ENCODE assay signal across 8 cellular contexts in the genomic region with DNA sequence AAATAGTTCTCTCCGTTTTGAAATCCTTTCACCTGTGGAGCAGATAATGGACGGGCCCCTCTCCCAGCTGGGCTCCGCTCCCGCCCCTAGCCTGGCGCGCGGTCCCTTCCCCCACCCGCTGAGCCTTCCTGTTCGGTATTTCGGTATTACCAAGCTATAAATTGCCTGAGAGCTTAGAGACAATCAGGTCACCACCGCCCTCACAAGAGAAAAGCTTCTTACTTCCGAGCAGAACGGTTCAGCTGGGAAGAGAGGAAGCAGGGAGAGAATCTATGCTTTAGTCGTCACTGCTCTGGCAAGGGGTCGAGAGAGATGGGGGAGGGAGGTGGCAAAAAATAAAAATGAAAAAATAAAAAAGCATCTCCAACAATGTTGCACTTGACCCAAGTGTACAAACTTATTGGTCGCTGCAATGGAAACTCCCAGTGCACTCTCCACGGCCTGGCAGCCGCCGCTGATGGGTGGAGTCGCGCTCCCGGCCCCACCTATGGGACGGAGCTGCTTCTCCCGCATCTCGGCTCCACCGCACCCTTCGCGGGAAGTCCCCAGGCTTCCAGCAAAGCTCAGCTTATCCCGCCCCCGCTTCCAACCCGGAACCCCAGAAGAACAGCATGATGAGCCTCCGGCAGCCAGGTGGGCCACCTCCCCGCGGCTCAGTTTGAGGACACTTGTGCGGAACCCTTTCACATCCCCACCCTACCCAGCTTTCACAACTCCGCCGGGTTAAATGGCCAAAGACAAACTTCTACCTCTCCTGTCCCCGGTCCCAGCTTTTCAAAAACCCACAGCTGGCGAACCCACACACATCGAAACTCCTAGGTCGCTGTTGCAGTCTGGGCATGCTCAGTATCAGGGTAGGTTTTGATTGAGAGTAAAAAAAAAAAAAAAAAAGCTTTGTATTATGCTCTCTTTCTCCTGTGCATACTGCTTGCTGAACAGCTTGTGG. TPM values are rescaled to one million over a fixed set of nuclear protein-coding genes. Genes with fewer than 3 reads are reported as not detected.
DNase-seq lines count a peak whose midpoint lies in the region; ATAC-seq, FAIRE-seq and TF ChIP-seq lines count a peak whose summit lies in the region.

No MANE protein-coding gene starts in this region.

- CTCF ChIA-PET in activated CD4-positive, alpha-beta T cell treated with anti-CD3 and anti-CD28 coated beads for 36 hours (lab: Charles Lee): interaction anchor here (0.6 to 0.9 kb wide), 2 partner anchors 14 to 671 kb away, joined by 3 read pairs; no protein-coding TSS in a partner anchor

- no peak for TF ChIP-seq CTCF in bronchial epithelial cell (IDR thresholded peaks at IDR 0.05; ENCODE audit: insufficient read depth, low read length, severe bottlenecking)

- POLR2A ChIA-PET in activated CD4-positive, alpha-beta T cell treated with anti-CD3 and anti-CD28 coated beads for 36 hours (lab: Charles Lee): no interaction called here

- H3K27ac ChIP-seq in temporal lobe (ENCODE audit: low read depth, low read length): peak overlapping the region; percentile 17

- no peaks in the 10 kb centered on the region for H3K36me3 ChIP-seq in bronchial epithelial cell (ENCODE audit: control insufficient read depth, insufficient read depth, low read length)

- peaks cover 16% of the 10 kb centered on the region for H3K27me3 Mint-ChIP-seq in activated CD4-positive, alpha-beta T cell treated with anti-CD3 and anti-CD28 coated beads for 36 hours

- peak; percentile 8 for DNase-seq in activated CD4-positive, alpha-beta T cell treated with anti-CD3 and anti-CD28 coated beads for 36 hours
- no peak for DNase-seq in activated CD4-positive, alpha-beta T cell treated with anti-CD3 and anti-CD28 coated beads, Interleukin-2, amount 50 U/mL, for 4 hours
- DNase-seq in NCI-H2227 treated with DMSO at 0.1 percent for 48 hours (lab: John Stamatoyannopoulos, UW): peak; percentile 82
- DNase-seq in bronchial epithelial cell (ENCODE audit: low read depth): peak; percentile 40
- peak; percentile 58 for DNase-seq in kidney tubule cell (ENCODE audit: low spot score)

- no peak overlapping the region for H3K27ac Mint-ChIP-seq in activated CD4-positive, alpha-beta T cell treated with anti-CD3 and anti-CD28 coated beads for 36 hours

- H3K9me3 Mint-ChIP-seq in activated CD4-positive, alpha-beta T cell treated with anti-CD3 and anti-CD28 coated beads for 36 hours (ENCODE audit: low read depth): no peaks in the 10 kb centered on the region

- peaks cover 7% of the 10 kb centered on the region for H3K4me1 Mint-ChIP-seq in activated CD4-positive, alpha-beta T cell treated with anti-CD3 and anti-CD28 coated beads for 36 hours

- H3K4me3 ChIP-seq in bronchial epithelial cell (ENCODE audit: low read depth, low read length): peak overlapping the region; percentile 49

- no peak for ATAC-seq in activated CD4-positive, alpha-beta T cell treated with anti-CD3 and anti-CD28 coated beads for 36 hours
- ATAC-seq in HG03039 (IDR thresholded peaks at IDR 0.05; ENCODE audit: unreplicated experiment) (peak; percentile 50), GM21717 (IDR thresholded peaks at IDR 0.05; ENCODE audit: unreplicated experiment) (no peak)

- no peak for FAIRE-seq in bronchial epithelial cell (lab: Jason Lieb, UNC)

- peaks cover 5% of the 10 kb centered on the region for H3K27me3 ChIP-seq in bronchial epithelial cell (ENCODE audit: control insufficient read depth, insufficient read depth, low read length)

- H3K36me3 Mint-ChIP-seq in activated CD4-positive, alpha-beta T cell treated with anti-CD3 and anti-CD28 coated beads for 36 hours (ENCODE audit: low read depth): no peaks in the 10 kb centered on the region

- intact Hi-C loops in activated CD4-positive, alpha-beta T cell treated with anti-CD3 and anti-CD28 coated beads for 36 hours (cut with DNase I, micrococcal nuclease): no loop called here

- H3K4me3 Mint-ChIP-seq in activated CD4-positive, alpha-beta T cell treated with anti-CD3 and anti-CD28 coated beads for 36 hours: no peak overlapping the region

RNA-seq across cellular contexts. Expression of gene SYT1, which starts 0.8 kb away (rescaled TPM):
- total RNA-seq in activated CD4-positive, alpha-beta T cell treated with anti-CD3 and anti-CD28 coated beads for 36 hours: not detected
- total RNA-seq in bronchial epithelial cell (0.26 and 0.79 TPM in 2 replicates), temporal lobe (152 TPM)

Comparison
In these comparisons a context has a peak if more than half of its experiments do, and no peak if none do; other contexts are left out.
1. DNase-seq: peak in activated CD4-positive, alpha-beta T cell treated with anti-CD3 and anti-CD28 coated beads for 36 hours (single experiment), NCI-H2227 treated with DMSO at 0.1 percent for 48 hours (single experiment), bronchial epithelial cell (single experiment) and kidney tubule cell (single experiment); none in activated CD4-positive, alpha-beta T cell treated with anti-CD3 and anti-CD28 coated beads, Interleukin-2, amount 50 U/mL, for 4 hours (0 of 2).
2. RNA of gene SYT1, which starts 0.8 kb away (total RNA-seq): 152 TPM in temporal lobe (single experiment); 0.26 to 0.79 TPM in bronchial epithelial cell and not detected in activated CD4-positive, alpha-beta T cell treated with anti-CD3 and anti-CD28 coated beads for 36 hours; every median in the first group is over 10 times any median in the second.